ENCODE assay signal across 1 cellular context in genomic region chr14:63543000-63543825, GRCh38.
TF ChIP-seq lines count a peak whose summit lies in the region.

Gene PPP2R5E (minus strand): TSS chr14:63543377. CDS start chr14:63539685, 3,692 bp downstream.

TF ChIP-seq in GM12878, 131 proteins besides CTCF, POLR2A, EP300 and RAD21 (continued from another document):
- TF ChIP-seq MYC (IDR thresholded peaks at IDR 0.05; ENCODE audit: insufficient read depth, insufficient read length, insufficient replicate concordance, low read length, severe bottlenecking) (peak; percentile 9), POU2F2 (IDR thresholded peaks at IDR 0.05; ENCODE audit: borderline replicate concordance, low read depth, low read length) (peak; percentile 13; the same call in 1 of the 3 replicates), SREBF2 (IDR thresholded peaks at IDR 0.05; ENCODE audit: low read length) (peak; percentile 79), ZZZ3 (IDR thresholded peaks at IDR 0.05; ENCODE audit: control insufficient read depth, insufficient read length, low read depth) (no peak), TBL1XR1 (IDR thresholded peaks at IDR 0.05; ENCODE audit: low read depth, low read length) (no peak; the same call in 1 of the 2 replicates), CBX5 (IDR thresholded peaks at IDR 0.05; ENCODE audit: low read depth) (peak; percentile 69; the same call in 1 of the 2 replicates), CREM (IDR thresholded peaks at IDR 0.05; ENCODE audit: low read depth) (peak; percentile 59; the same call in 1 of the 2 replicates), RFX5 (IDR thresholded peaks at IDR 0.05; ENCODE audit: low read depth, low read length) (peak; percentile 49; the same call in 1 of the 2 replicates), ZNF207 (IDR thresholded peaks at IDR 0.05; ENCODE audit: borderline replicate concordance) (peak; percentile 73), RB1 (IDR thresholded peaks at IDR 0.05; ENCODE audit: borderline replicate concordance) (peak; percentile 40; the same call in 1 of the 2 replicates), BCL11A (IDR thresholded peaks at IDR 0.05; ENCODE audit: low read depth, low read length) (no peak), EGR1 (IDR thresholded peaks at IDR 0.05; ENCODE audit: borderline replicate concordance in 1 of 2, low read depth in 2 of 2, low read length in 2 of 2) (no peak), CHD1 (IDR thresholded peaks at IDR 0.05; ENCODE audit: low read depth, low read length) (no peak), STAT3 (IDR thresholded peaks at IDR 0.05; ENCODE audit: low read depth, low read length) (no peak), NBN (IDR thresholded peaks at IDR 0.05) (peak; percentile 48; the same call in 1 of the 2 replicates), TARDBP (IDR thresholded peaks at IDR 0.05; ENCODE audit: borderline replicate concordance) (0 out of 2 replicates have a peak, but pooled peaks have one; percentile 51), EED (IDR thresholded peaks at IDR 0.05; ENCODE audit: low read depth) (no peak)
